16 cellular contexts compared by ENCODE assay signal in genomic region chr19:5667751-5668271, GRCh38. TPM values are rescaled to one million over a fixed set of nuclear protein-coding genes. Genes with fewer than 3 reads are reported as not detected.
A peak's percentile ranks its signal among the peaks of the same experiment; 100 is the strongest.
DNase-seq lines count a peak whose midpoint lies in the region; ATAC-seq and TF ChIP-seq lines count a peak whose summit lies in the region.
"Had no signal": no experiment of that assay in that cellular context is flagged by ENCODE, and none has a peak within 500 bp of the region (broad histone marks: within the 10 kb centered on the region; RNA-seq: fewer than 3 reads in every experiment).

No MANE protein-coding gene starts in this region.

- H3K4me3 ChIP-seq in HUES6 (ENCODE audit: low read depth, low read length) (no peak overlapping the region), lower lobe of right lung (no peak overlapping the region)
- H3K4me3 ChIP-seq: BLaER1, tibial nerve had no signal

- H3K9me3 ChIP-seq in HUES6 (ENCODE audit: control insufficient read depth, insufficient read depth, low read depth, low read length) (no peaks in the 10 kb centered on the region), lower lobe of right lung (no peaks in the 10 kb centered on the region)
- H3K9me3 ChIP-seq: BLaER1, tibial nerve had no signal

- intact Hi-C loops in lower lobe of right lung (cut with DNase I), result no loop called here

- peak; percentile 7 to 9 for ATAC-seq in lower lobe of right lung
- ATAC-seq in HG03342 (IDR thresholded peaks at IDR 0.05; ENCODE audit: unreplicated experiment), result no peak

- H3K9ac ChIP-seq in HUES6 (ENCODE audit: low read length), result peak overlapping the region; percentile 35
- H3K9ac ChIP-seq: BLaER1 had no signal

- peaks cover 11% of the 10 kb centered on the region for H3K4me1 ChIP-seq in HUES6 (ENCODE audit: control insufficient read depth, insufficient read depth, low read length)
- H3K4me1 ChIP-seq in lower lobe of right lung, result no peaks in the 10 kb centered on the region
- H3K4me1 ChIP-seq: tibial nerve had no signal

- no peaks in the 10 kb centered on the region for H3K27me3 ChIP-seq in HUES6 (ENCODE audit: control insufficient read depth, insufficient read depth, low read length)
- H3K27me3 ChIP-seq in lower lobe of right lung (ENCODE audit: low read depth), result no peaks in the 10 kb centered on the region
- H3K27me3 ChIP-seq: BLaER1, tibial nerve had no signal

- no peak for TF ChIP-seq CTCF in lower lobe of right lung (IDR thresholded peaks at IDR 0.05)

- H3K27ac ChIP-seq in HUES6 (ENCODE audit: low read depth, low read length) (peak overlapping the region; percentile 21; the same call in 1 of the 2 replicates), lower lobe of right lung (no peak overlapping the region)
- H3K27ac ChIP-seq: BLaER1, tibial nerve had no signal

- peak; percentile 97 for DNase-seq in ELF-1 (ENCODE audit: low read depth, low spot score)
- DNase-seq in ecto neural progenitor cell (ENCODE audit: low spot score), result peak; percentile 61
- DNase-seq in lower lobe of right lung, result peak; percentile 47
- no peak for DNase-seq in EL
- DNase-seq in NCI-H2081 treated with DMSO at 0.1 percent for 48 hours (lab: John Stamatoyannopoulos, UW), result no peak
- DNase-seq in activated CD4-positive, CD25-positive, alpha-beta regulatory T cell (lab: John Stamatoyannopoulos, UW), result no peak
- DNase-seq: activated CD4-positive, alpha-beta T cell treated with anti-CD3 and anti-CD28 coated beads for 1 hour; dermis blood vessel endothelial cell; DMS153; KBM-7; NCI-H1092; NK-92 treated with Interleukin-12 subunit alpha and Interleukin-12 subunit beta, amount 100 ng/mL, for 24 hours had no signal

- peaks cover 82% of the 10 kb centered on the region for H3K36me3 ChIP-seq in HUES6 (ENCODE audit: control insufficient read depth, insufficient read depth, low read length)
- H3K36me3 ChIP-seq in lower lobe of right lung, result peaks cover 83% of the 10 kb centered on the region

RNA-seq across cellular contexts. Expression of gene MICOS13, which starts 12.5 kb away (rescaled TPM):
- 42.7 TPM for total RNA-seq in lower lobe of right lung

RNA-seq across cellular contexts. Expression of gene HSD11B1L, which starts 13.0 kb away (rescaled TPM):
- total RNA-seq in lower lobe of right lung, result 8.6 TPM

RNA-seq across cellular contexts. Expression of gene RPL36, which starts 22.3 kb away (rescaled TPM):
- 566 TPM for total RNA-seq in lower lobe of right lung

RNA-seq across cellular contexts. Expression of gene SAFB, which starts 44.9 kb away (rescaled TPM):
- 87.1 TPM for total RNA-seq in lower lobe of right lung

RNA-seq across cellular contexts. Expression of gene SAFB2, which starts 45.2 kb away (rescaled TPM):
- 81.8 TPM for total RNA-seq in lower lobe of right lung

Comparison
In these comparisons a context has a peak if more than half of its experiments do, and no peak if none do; other contexts are left out.
1. DNase-seq: peak in ELF-1 (single experiment), ecto neural progenitor cell (single experiment) and lower lobe of right lung (single experiment); none in EL (single experiment), NCI-H2081 treated with DMSO at 0.1 percent for 48 hours (single experiment) and activated CD4-positive, CD25-positive, alpha-beta regulatory T cell (0 of 4).